Comparison of ENCODE assay signal across 16 cellular contexts in genomic region chr12:9333129-9333528, GRCh38.
DNase-seq lines count a peak whose midpoint lies in the region; ATAC-seq, FAIRE-seq and TF ChIP-seq lines count a peak whose summit lies in the region.
"Had no signal": no experiment of that assay in that cellular context is flagged by ENCODE, and none has a peak within 500 bp of the region (broad histone marks: within the 10 kb centered on the region; RNA-seq: fewer than 3 reads in every experiment).

No MANE protein-coding gene starts in this region.

- peaks cover 3% of the 10 kb centered on the region; the same call in 2 of the 3 replicates for H3K9me3 ChIP-seq in GM12878 (replicated peaks; ENCODE audit: control insufficient read depth, insufficient read depth, low read length)
- H3K9me3 ChIP-seq: BE2C had no signal

- SMC1A ChIA-PET in GM12878 (lab: Charles Lee; ENCODE audit: uncharacterized antibody, unreplicated experiment): interaction anchor here (0.9 to 2.9 kb wide), 6 partner anchors 18 to 375 kb away, joined by 3 to 27 read pairs (median 6); no protein-coding TSS in a partner anchor

- H3K4me1 Mint-ChIP-seq in nephron: peaks cover 34% of the 10 kb centered on the region

- no TSS peak for BruUV-seq in GM12878 (replicated peaks; lab: Mats Ljungman, UMichigan)

- H3K4me3 ChIP-seq in HL-60 (replicated peaks; ENCODE audit: insufficient read depth, low read length): no peak overlapping the region
- no peak overlapping the region for H3K4me3 ChIP-seq in GM12878

- H2AFZ ChIP-seq in GM12878 (ENCODE audit: control insufficient read depth, low read depth, low read length): no peak overlapping the region; the same call in 1 of the 2 replicates

- H3K27ac Mint-ChIP-seq in nephron: peak overlapping the region; percentile 41 to 63 (median 62)
- H3K27ac Mint-ChIP-seq: HFFc6 had no signal

- H3K4me1 ChIP-seq in GM12878 (ENCODE audit: control insufficient read depth, insufficient read depth, low read length): peaks cover 22% of the 10 kb centered on the region
- H3K4me1 ChIP-seq: BE2C had no signal

- WGBS in GM12878 (ENCODE audit: insufficient coverage, insufficient replicate concordance, low lambda C conversion rate, missing lambda C conversion rate): 99% methylated on average over 4 of the region's 4 CpGs

- TF ChIP-seq POLR2A in GM12878 (IDR thresholded peaks at IDR 0.05; ENCODE audit: low read depth, low read length): no peak

- H3K9ac ChIP-seq in GM12878 (ENCODE audit: control insufficient read depth, insufficient read depth, low read length): no peak overlapping the region

- FAIRE-seq in GM12878 (lab: Jason Lieb, UNC): no peak
- FAIRE-seq: A204.1, GM19239 had no signal

- H3K27me3 Mint-ChIP-seq in nephron (ENCODE audit: low read depth): peaks cover 4% of the 10 kb centered on the region
- H3K27me3 Mint-ChIP-seq: CD4-positive, alpha-beta memory T cell had no signal

- DNase-seq in HL-60 (ENCODE audit: low read depth in 1 of 2, low spot score in 1 of 2) (peak; percentile 50 to 71), MV-4-11 (lab: John Stamatoyannopoulos, UW) (peak; percentile 35), GM12878 (ENCODE audit: low read depth, low spot score) (no peak), AG08396 (ENCODE audit: low spot score) (no peak), SK-N-DZ (ENCODE audit: low spot score) (no peak)
- DNase-seq: BE2C; CD4-positive, alpha-beta memory T cell; DMS79; HCEC 1CT; HFFc6; IMR-90 had no signal

- H3K79me2 ChIP-seq in GM12878 (ENCODE audit: control insufficient read depth, insufficient read depth, low read length): no peaks in the 10 kb centered on the region; the same call in 1 of the 2 replicates

- H3K27ac ChIP-seq in HL-60 (replicated peaks) (peak overlapping the region; percentile 90), GM12878 (ENCODE audit: control insufficient read depth, insufficient read depth) (peak overlapping the region; percentile 57; the same call in 1 of the 2 replicates)
- H3K27ac ChIP-seq: C4-2B had no signal

- POLR2A ChIA-PET in GM12878 (lab: Charles Lee): interaction anchor here (2.2 kb wide), 1 partner anchor 29 kb away, joined by 10 read pairs; no protein-coding TSS in a partner anchor

- in situ Hi-C loops in GM12878 (cut with MboI): no loop called here

- peaks cover 10% of the 10 kb centered on the region for H3K9me3 Mint-ChIP-seq in nephron

- H3K4me3 Mint-ChIP-seq in nephron: no peak overlapping the region
- H3K4me3 Mint-ChIP-seq: HFFc6 had no signal

- no peaks in the 10 kb centered on the region for H4K20me1 ChIP-seq in GM12878 (ENCODE audit: control insufficient read depth, insufficient read depth)

- H3K27me3 ChIP-seq in HL-60 (ENCODE audit: insufficient read depth, poor library complexity, severe bottlenecking) (no peaks in the 10 kb centered on the region), GM12878 (replicated peaks in 1 of 2; ENCODE audit: control insufficient read depth in 2 of 2, insufficient read depth in 2 of 2, low read length in 1 of 2) (no peaks in the 10 kb centered on the region)
- H3K27me3 ChIP-seq: BE2C had no signal

- no peaks in the 10 kb centered on the region for H3K36me3 ChIP-seq in GM12878 (ENCODE audit: control insufficient read depth in 2 of 2, insufficient read depth in 2 of 2, low read length in 1 of 2)
- H3K36me3 ChIP-seq: BE2C had no signal

- intact Hi-C loops in GM12878 (cut with micrococcal nuclease; ENCODE audit: unreplicated experiment): no loop called here

- peaks cover 8% of the 10 kb centered on the region for H3K36me3 Mint-ChIP-seq in nephron (ENCODE audit: low read depth)

- TF ChIP-seq EP300 in GM12878 (IDR thresholded peaks at IDR 0.05; ENCODE audit: borderline replicate concordance in 1 of 2, control insufficient read depth in 1 of 2, low read depth in 2 of 2, low read length in 2 of 2): no peak

- RAD21 ChIA-PET in GM12878 (lab: Charles Lee; ENCODE audit: unreplicated experiment): interaction anchor here (0.6 to 5.9 kb wide), 2 partner anchors 32 to 741 kb away, joined by 5 to 46 read pairs; no protein-coding TSS in a partner anchor

- TF ChIP-seq CTCF in HL-60 (IDR thresholded peaks at IDR 0.05; ENCODE audit: insufficient read depth, low read length) (no peak), GM12878 (IDR thresholded peaks at IDR 0.05 in 2 of 3, conservative IDR thresholded peaks at IDR 0.05 in 1 of 3; ENCODE audit: control insufficient read depth in 2 of 3, extremely low read depth in 1 of 3, insufficient read depth in 1 of 3, low read depth in 3 of 3, low read length in 3 of 3) (no peak), nephron (IDR thresholded peaks at IDR 0.05; ENCODE audit: unreplicated experiment in 3 of 3) (no peak)

- H3K4me2 ChIP-seq in GM12878 (ENCODE audit: control insufficient read depth, insufficient read depth): no peak overlapping the region

- no peak for TF ChIP-seq RAD21 in GM12878 (IDR thresholded peaks at IDR 0.05; ENCODE audit: insufficient read depth, low read depth, low read length)

- CTCF ChIA-PET in GM12878 (lab: Yijun Ruan, JAX): interaction anchor here (0.8 to 5.0 kb wide), 9 partner anchors 13 to 375 kb away, joined by 3 to 80 read pairs (median 4); no protein-coding TSS in a partner anchor

- ATAC-seq in GM12878 (no peak), GM19035 (IDR thresholded peaks at IDR 0.05; ENCODE audit: unreplicated experiment) (no peak)

TF ChIP-seq in GM12878, 131 proteins besides CTCF, POLR2A, EP300 and RAD21:
- TF ChIP-seq LARP7 (IDR thresholded peaks at IDR 0.05): no peak
- no peak for TF ChIP-seq JUNB (IDR thresholded peaks at IDR 0.05)
- TF ChIP-seq IRF5 (IDR thresholded peaks at IDR 0.05; ENCODE audit: borderline replicate concordance): no peak
- TF ChIP-seq CREB1 (IDR thresholded peaks at IDR 0.05; ENCODE audit: low read depth): no peak
- TF ChIP-seq FOXM1 (IDR thresholded peaks at IDR 0.05; ENCODE audit: low read depth, low read length): no peak
- no peak for TF ChIP-seq POLR2AphosphoS5 (IDR thresholded peaks at IDR 0.05; ENCODE audit: low read length)

Comparison
In these comparisons a context has a peak if more than half of its experiments do, and no peak if none do; other contexts are left out.
1. DNase-seq: peak in HL-60 (2 of 2) and MV-4-11 (single experiment); none in GM12878 (single experiment), AG08396 (single experiment) and SK-N-DZ (single experiment).